ENCODE assay signal across 10 cellular contexts in the genomic region with DNA sequence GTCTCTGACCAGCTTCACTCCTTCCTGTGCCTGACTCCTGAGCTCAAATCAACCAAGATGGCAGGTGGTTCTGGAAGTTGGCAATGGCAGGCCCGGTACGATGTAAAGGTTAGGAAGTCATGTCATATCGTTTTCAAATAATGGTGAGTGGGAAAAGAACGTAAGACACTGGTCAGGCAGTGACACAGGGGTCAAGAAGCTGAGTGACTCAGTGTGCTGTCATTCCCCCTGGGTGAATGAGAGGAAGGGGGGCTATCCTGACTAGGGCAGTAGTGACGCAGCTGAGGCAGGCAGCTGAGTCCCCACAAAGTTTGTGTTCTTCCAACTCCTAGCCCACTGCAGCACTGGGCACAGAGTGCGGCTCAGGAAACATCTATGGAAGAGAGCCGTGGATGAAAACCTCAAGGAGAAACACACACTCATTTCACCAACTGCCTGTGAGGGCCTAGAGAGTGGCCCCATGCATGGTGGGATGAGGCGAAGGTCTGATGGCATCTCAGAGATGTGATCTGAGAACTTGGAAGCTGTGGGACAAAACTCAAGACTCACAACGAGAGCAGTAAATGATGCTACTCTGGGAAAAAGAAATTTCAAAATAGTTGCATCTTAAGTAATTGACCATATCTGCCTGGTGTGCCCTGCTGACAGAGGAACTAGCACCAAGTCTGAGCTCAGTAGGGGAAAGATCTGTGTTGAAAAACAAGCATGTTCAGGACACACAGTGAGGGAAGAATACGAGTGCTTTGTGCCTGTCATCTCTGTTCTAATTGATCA. TPM values are rescaled to one million over a fixed set of nuclear protein-coding genes. Genes with fewer than 3 reads are reported as not detected.
A peak's percentile ranks its signal among the peaks of the same experiment; 100 is the strongest.
DNase-seq lines count a peak whose midpoint lies in the region; ATAC-seq, FAIRE-seq and TF ChIP-seq lines count a peak whose summit lies in the region.
"Had no signal": no experiment of that assay in that cellular context is flagged by ENCODE, and none has a peak within 500 bp of the region (broad histone marks: within the 10 kb centered on the region; RNA-seq: fewer than 3 reads in every experiment).

No MANE protein-coding gene starts in this region.

- H3K27me3 ChIP-seq in PC-9 (ENCODE audit: insufficient read depth, low read depth), result no peaks in the 10 kb centered on the region
- no peaks in the 10 kb centered on the region for H3K27me3 ChIP-seq in esophagus (ENCODE audit: control insufficient read depth in 1 of 2, insufficient read depth in 2 of 2, low read length in 2 of 2)
- no peaks in the 10 kb centered on the region for H3K27me3 ChIP-seq in Caco-2 (replicated peaks; ENCODE audit: control insufficient read depth, insufficient read depth, low read length)

- H3K4me2 ChIP-seq in A549 (peak overlapping the region; percentile 64), PC-9 (peak overlapping the region; percentile 72)

- BruUV-seq in PC-9 (replicated peaks; lab: Mats Ljungman, UMichigan), result TSS peak; percentile 72
- no TSS peak for BruUV-seq in Caco-2 (replicated peaks; lab: Mats Ljungman, UMichigan)

- intact Hi-C loops in PC-9 (cut with micrococcal nuclease; ENCODE audit: unreplicated experiment) (loop anchor here (1.0 kb wide), 2 partner anchors 24 kb away; a partner anchor contains a TSS), Caco-2 (cut with micrococcal nuclease; ENCODE audit: unreplicated experiment) (no loop called here)

- no peak overlapping the region for H2AFZ ChIP-seq in PC-9

- TF ChIP-seq POLR2A in A549 (IDR thresholded peaks at IDR 0.05; ENCODE audit: low read length), result no peak

- H3K4me1 ChIP-seq in A549, result peaks cover 57% of the 10 kb centered on the region
- H3K4me1 ChIP-seq in PC-9 (replicated peaks; ENCODE audit: insufficient read depth), result peaks cover 56% of the 10 kb centered on the region
- H3K4me1 ChIP-seq in esophagus (ENCODE audit: control insufficient read depth in 2 of 2, insufficient read depth in 2 of 2, low read length in 1 of 2), result peaks cover 5 to 17% of the 10 kb centered on the region in 2 donors
- peaks cover 60% of the 10 kb centered on the region for H3K4me1 ChIP-seq in Caco-2

- H3K9me3 Mint-ChIP-seq in nephron progenitor cell, result peaks cover 14% of the 10 kb centered on the region
- no peaks in the 10 kb centered on the region for H3K9me3 Mint-ChIP-seq in Caco-2 (ENCODE audit: unreplicated experiment)

- ATAC-seq in A549 (peak; percentile 90 to 93), GM19035 (IDR thresholded peaks at IDR 0.05; ENCODE audit: unreplicated experiment) (no peak)
- ATAC-seq in stimulated activated naive CD8-positive, alpha-beta T cell treated with anti-CD3 and anti-CD28 coated beads, Interleukin-15, Interleukin-2, amounts not matched to agents 100 U/mL and 50 U/mL, for 24 hours, result no peak

- CTCF ChIA-PET in A549 (lab: Yijun Ruan, JAX) (interaction anchor here (0.9 to 1.7 kb wide), 8 partner anchors 21 to 322 kb away, joined by 3 to 6 read pairs (median 4); a partner anchor contains a TSS), PC-9 (lab: Charles Lee) (interaction anchor here (0.5 to 1.0 kb wide), 4 partner anchors 23 to 1261 kb away, joined by 3 to 5 read pairs (median 3); a partner anchor contains a TSS), Caco-2 (lab: Charles Lee) (interaction anchor here (0.9 to 1.4 kb wide), 2 partner anchors 13 to 74 kb away, joined by 3 to 4 read pairs; no protein-coding TSS in a partner anchor)

- FAIRE-seq in A549 (lab: Jason Lieb, UNC), result no peak

- peak in 1 of 2 experiments; percentile 42; a peak in 1 of 5 replicates for TF ChIP-seq EP300 in A549 (IDR thresholded peaks at IDR 0.05)

- WGBS in A549 (ENCODE audit: missing lambda C conversion rate), result 18% methylated on average over 10 of the region's 10 CpGs
- 61 to 69% methylated on average over 10 of the region's 10 CpGs for WGBS in esophagus, 2 donors

- POLR2A ChIA-PET in A549 (lab: Yijun Ruan, JAX) (interaction anchor here (0.5 to 1.1 kb wide), 2 partner anchors 23 to 77 kb away, joined by 4 read pairs; a partner anchor contains a TSS), PC-9 (lab: Charles Lee; ENCODE audit: unreplicated experiment) (interaction anchor here (0.6 to 0.9 kb wide), 4 partner anchors 8 to 26 kb away, joined by 3 to 8 read pairs (median 5); no protein-coding TSS in a partner anchor), Caco-2 (lab: Charles Lee) (interaction anchor here (0.6 kb wide), 1 partner anchor 16 kb away, joined by 7 read pairs; no protein-coding TSS in a partner anchor)

- no peak overlapping the region for H3K4me3 ChIP-seq in A549
- peak overlapping the region; percentile 32; the same call in 1 of the 2 replicates for H3K4me3 ChIP-seq in PC-9
- H3K4me3 ChIP-seq in esophagus (ENCODE audit: low read depth in 1 of 2, low read length in 2 of 2), result no peak overlapping the region
- H3K4me3 ChIP-seq in Caco-2 (ENCODE audit: low read depth, low read length), result no peak overlapping the region

- peak overlapping the region; percentile 73 to 86 for H3K27ac ChIP-seq in A549
- H3K27ac ChIP-seq in PC-9, result peak overlapping the region; percentile 92
- peak overlapping the region; percentile 81 for H3K27ac ChIP-seq in esophagus (ENCODE audit: low read depth in 2 of 2, low read length in 1 of 2)

- H4K20me1 ChIP-seq in PC-9 (ENCODE audit: insufficient read depth), result no peaks in the 10 kb centered on the region

- peaks cover 80% of the 10 kb centered on the region for H3K79me2 ChIP-seq in PC-9 (ENCODE audit: low read depth)

- H3K4me1 Mint-ChIP-seq in nephron progenitor cell (peaks cover 42% of the 10 kb centered on the region), Caco-2 (ENCODE audit: low read depth, unreplicated experiment) (peaks cover 53% of the 10 kb centered on the region)

- H3K27ac Mint-ChIP-seq in nephron progenitor cell (peak overlapping the region; percentile 40), Caco-2 (ENCODE audit: unreplicated experiment) (no peak overlapping the region)
- H3K27ac Mint-ChIP-seq: B cell had no signal

- no peaks in the 10 kb centered on the region for H3K9me2 ChIP-seq in PC-9 (ENCODE audit: insufficient read depth)

- H3K36me3 ChIP-seq in PC-9 (ENCODE audit: low read depth), result no peaks in the 10 kb centered on the region
- H3K36me3 ChIP-seq in esophagus (ENCODE audit: control insufficient read depth in 2 of 2, insufficient read depth in 2 of 2, low read length in 1 of 2), result no peaks in the 10 kb centered on the region
- peaks cover 4% of the 10 kb centered on the region; the same call in 1 of the 2 replicates for H3K36me3 ChIP-seq in Caco-2 (ENCODE audit: control insufficient read depth, insufficient read depth, low read length)

- no peak for TF ChIP-seq RAD21 in A549 (conservative IDR thresholded peaks at IDR 0.05 in 1 of 2, IDR thresholded peaks at IDR 0.05 in 1 of 2)

- H3K27me3 Mint-ChIP-seq in nephron progenitor cell (ENCODE audit: low read depth, poor library complexity), result peaks cover 5% of the 10 kb centered on the region
- H3K27me3 Mint-ChIP-seq in Caco-2 (ENCODE audit: insufficient read depth, unreplicated experiment), result no peaks in the 10 kb centered on the region
- H3K27me3 Mint-ChIP-seq: B cell had no signal

- H3K4me3 Mint-ChIP-seq in nephron progenitor cell (no peak overlapping the region), Caco-2 (ENCODE audit: unreplicated experiment) (no peak overlapping the region)
- H3K4me3 Mint-ChIP-seq: B cell had no signal

- H3F3A ChIP-seq in PC-9 (ENCODE audit: insufficient read depth, low read depth), result peaks cover 49% of the 10 kb centered on the region

- no peaks in the 10 kb centered on the region for H3K9me3 ChIP-seq in A549
- H3K9me3 ChIP-seq in PC-9 (ENCODE audit: insufficient read depth, low read depth), result no peaks in the 10 kb centered on the region
- no peaks in the 10 kb centered on the region for H3K9me3 ChIP-seq in esophagus (ENCODE audit: control insufficient read depth in 2 of 2, insufficient read depth in 1 of 2, low read depth in 1 of 2, low read length in 1 of 2)
- H3K9me3 ChIP-seq in Caco-2, result no peaks in the 10 kb centered on the region

- peak; percentile 72 to 81 for DNase-seq in A549 (ENCODE audit: low read depth in 1 of 2, low spot score in 1 of 2)
- peak; percentile 83 to 97 for DNase-seq in PC-9
- no peak for DNase-seq in nephron progenitor cell
- DNase-seq in NCI-H1694 (lab: John Stamatoyannopoulos, UW), result no peak
- DNase-seq in Caco-2, result no peak
- no peak for DNase-seq in stimulated activated naive CD8-positive, alpha-beta T cell treated with anti-CD3 and anti-CD28 coated beads, Interleukin-15, Interleukin-2, amounts not matched to agents 100 U/mL and 50 U/mL, for 24 hours
- DNase-seq: NCI-H187 had no signal

- no peak for TF ChIP-seq CTCF in A549 (IDR thresholded peaks at IDR 0.05)
- no peak for TF ChIP-seq CTCF in PC-9 (conservative IDR thresholded peaks at IDR 0.05)
- TF ChIP-seq CTCF in nephron progenitor cell (IDR thresholded peaks at IDR 0.05), result no peak
- no peak for TF ChIP-seq CTCF in Caco-2 (IDR thresholded peaks at IDR 0.05; ENCODE audit: insufficient read depth in 1 of 2, low read depth in 1 of 2, low read length in 1 of 2, severe bottlenecking in 1 of 2, unreplicated experiment in 1 of 2)

- peaks cover 53% of the 10 kb centered on the region for H3K36me3 Mint-ChIP-seq in nephron progenitor cell (ENCODE audit: low read depth)
- H3K36me3 Mint-ChIP-seq in Caco-2 (ENCODE audit: insufficient read depth, unreplicated experiment), result peaks cover 30% of the 10 kb centered on the region

TF ChIP-seq in A549, 52 proteins besides CTCF, POLR2A, EP300 and RAD21 (continues in another document):
- TF ChIP-seq, protein P1, sequence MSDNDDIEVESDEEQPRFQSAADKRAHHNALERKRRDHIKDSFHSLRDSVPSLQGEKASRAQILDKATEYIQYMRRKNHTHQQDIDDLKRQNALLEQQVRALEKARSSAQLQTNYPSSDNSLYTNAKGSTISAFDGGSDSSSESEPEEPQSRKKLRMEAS (IDR thresholded peaks at IDR 0.05), result peak; percentile 63
- TF ChIP-seq EHMT2 (IDR thresholded peaks at IDR 0.05; ENCODE audit: low read depth) (0 out of 2 replicates have a peak, but pooled peaks have one; percentile 52), ZFP36 (IDR thresholded peaks at IDR 0.05; ENCODE audit: borderline replicate concordance, partially characterized antibody) (peak; percentile 75), CEBPB (IDR thresholded peaks at IDR 0.05) (peak in 1 of 2 experiments; percentile 11; a peak in 1 of 4 replicates), MYC (IDR thresholded peaks at IDR 0.05; ENCODE audit: borderline replicate concordance, low read length) (no peak), CBX2 (IDR thresholded peaks at IDR 0.05; ENCODE audit: borderline replicate concordance, low read depth) (no peak), FOSL2 (IDR thresholded peaks at IDR 0.05) (peak; percentile 67), FOSL2 (CRISPR knock-in tag; IDR thresholded peaks at IDR 0.05) (peak; percentile 94), MAFK (IDR thresholded peaks at IDR 0.05; ENCODE audit: partially characterized antibody) (no peak), TP53 (CRISPR knock-in tag; IDR thresholded peaks at IDR 0.05) (no peak)

RNA-seq across cellular contexts. Expression of a gene that starts 23.2 kb away (rescaled TPM):
- polyA plus RNA-seq in A549 (2011; rRNA removed) (32.2 and 33.8 TPM in 2 replicates), A549 (2017; fragmentation: RNase III; extraction: RNeasy Plus Mini Kit Qiagen cat#74134 plus additional on column Dnase treatment) (14.7 to 16.7 TPM (median 16.3 TPM) in 3 replicates), esophagus (1 to 10 TPM; 4.9 to 7.3 TPM)
- polyA plus RNA-seq in A549 (2012; cell fraction: cytosol; rRNA removed), result 8.3 and 11.3 TPM in 2 replicates
- polyA plus RNA-seq in A549 (2012; cell fraction: nucleus; rRNA removed), result 12.4 and 13.4 TPM in 2 replicates
- 41.4 and 42.3 TPM in 2 replicates for polyA minus RNA-seq in A549 (2011; rRNA and poly(A)+ RNA removed)
- total RNA-seq in PC-9 (2021) (41.2 and 41.9 TPM in 2 replicates), Caco-2 (2022) (106 and 123 TPM in 2 replicates)

Comparison
In these comparisons a context has a peak if more than half of its experiments do, and no peak if none do; other contexts are left out.
1. ATAC-seq: peak in A549 (2 of 2); none in GM19035 (single experiment) and stimulated activated naive CD8-positive, alpha-beta T cell treated with anti-CD3 and anti-CD28 coated beads, Interleukin-15, Interleukin-2, amounts not matched to agents 100 U/mL and 50 U/mL, for 24 hours (single experiment).
2. DNase-seq: peak in A549 (2 of 2) and PC-9 (2 of 2); none in nephron progenitor cell (single experiment), NCI-H1694 (single experiment), Caco-2 (0 of 2) and stimulated activated naive CD8-positive, alpha-beta T cell treated with anti-CD3 and anti-CD28 coated beads, Interleukin-15, Interleukin-2, amounts not matched to agents 100 U/mL and 50 U/mL, for 24 hours (single experiment).
3. Peak in every context shown above with its lines, with median percentiles within 50 percentile points of each other: H3K27ac ChIP-seq.